ENCODE assay signal across 3 cellular contexts in the genomic region with DNA sequence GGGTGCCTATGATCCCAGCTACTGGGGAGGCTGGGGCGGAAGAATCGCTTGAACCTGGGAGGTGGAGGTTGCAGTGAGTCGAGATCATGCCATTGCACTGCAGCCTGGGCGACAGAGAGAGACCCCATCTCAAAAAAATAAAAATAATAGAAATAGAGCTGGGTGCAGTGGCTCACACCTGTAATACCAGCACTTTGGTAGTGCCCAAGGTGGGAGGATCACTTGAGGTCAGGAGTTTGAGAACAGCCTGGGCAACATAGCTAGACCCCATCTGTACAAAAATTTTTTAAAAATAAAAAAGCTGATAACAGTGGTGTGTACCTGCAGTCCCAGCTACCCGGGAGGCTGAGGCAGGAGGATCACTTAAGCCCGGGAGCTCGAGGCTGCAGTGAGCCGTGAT. TPM values are rescaled to one million over a fixed set of nuclear protein-coding genes. Genes with fewer than 3 reads are reported as not detected.
"Had no signal": no experiment of that assay in that cellular context is flagged by ENCODE, and none has a peak within 500 bp of the region (broad histone marks: within the 10 kb centered on the region; RNA-seq: fewer than 3 reads in every experiment).

No MANE protein-coding gene starts in this region.

RNA-seq across cellular contexts. Expression of gene HPN, which starts 34.1 kb away (rescaled TPM):
- total RNA-seq: activated B cell treated with CpG ODN at 0.5 μM for 24 hours, MCF 10A, SK-MEL-5 had no signal
